Comparison of ENCODE assay signal across 8 cellular contexts in genomic region chr11:83072689-83073242, GRCh38. TPM values are rescaled to one million over a fixed set of nuclear protein-coding genes. Genes with fewer than 3 reads are reported as not detected.
DNase-seq lines count a peak whose midpoint lies in the region; ATAC-seq, FAIRE-seq and TF ChIP-seq lines count a peak whose summit lies in the region.

No MANE protein-coding gene starts in this region.

- no TSS peak for BruUV-seq in K562 (replicated peaks; lab: Mats Ljungman, UMichigan)

- CTCF ChIA-PET in A549 (lab: Yijun Ruan, JAX), result interaction anchor here (1.0 to 1.8 kb wide), 5 partner anchors 16 to 213 kb away, joined by 3 to 6 read pairs (median 3); partner anchors contain the start of genes CCDC90B and DDIAS
- CTCF ChIA-PET in K562 (lab: Yijun Ruan, JAX; ENCODE audit: low intra/inter-chr PET ratio), result no interaction called here

- no peaks in the 10 kb centered on the region for H3F3A ChIP-seq in GM23338 (replicated peaks; ENCODE audit: low read depth)

- H3K36me3 Mint-ChIP-seq in GM23338 (ENCODE audit: low read depth) (peaks cover 30% of the 10 kb centered on the region), HFFc6 (ENCODE audit: low read depth) (peaks cover 4% of the 10 kb centered on the region; the same call in 1 of the 2 replicates)

- H4K20me1 ChIP-seq in GM23338 (replicated peaks; ENCODE audit: insufficient read depth), result peaks cover 15% of the 10 kb centered on the region; the same call in 1 of the 2 replicates
- no peaks in the 10 kb centered on the region for H4K20me1 ChIP-seq in K562 (replicated peaks; ENCODE audit: control insufficient read depth, insufficient read depth, low read length)

- DNase-seq in A549 (ENCODE audit: low read depth in 1 of 2, low spot score in 1 of 2), result no peak
- DNase-seq in GM23338 (ENCODE audit: low spot score), result peak; percentile 15
- peak in 1 of 4 experiments; percentile 24 for DNase-seq in K562 (ENCODE audit: extremely low read depth in 1 of 4, low spot score in 3 of 4)
- DNase-seq in lung (ENCODE audit: low spot score), result no peak
- no peak for DNase-seq in HFFc6
- no peak for DNase-seq in HuH-7 (ENCODE audit: low spot score)
- DNase-seq in foreskin melanocyte, result no peak

- H2AFZ ChIP-seq in GM23338, result peak overlapping the region; percentile 1; the same call in 1 of the 2 replicates
- peak overlapping the region; percentile 93 for H2AFZ ChIP-seq in K562 (ENCODE audit: low read depth, low read length)

- H3K9me3 ChIP-seq in A549 (no peaks in the 10 kb centered on the region), K562 (replicated peaks; ENCODE audit: control insufficient read depth, insufficient read depth, low read depth, low read length) (no peaks in the 10 kb centered on the region), lung (ENCODE audit: control insufficient read depth in 2 of 2, insufficient read depth in 1 of 2, low read length in 1 of 2) (no peaks in the 10 kb centered on the region)

- peak overlapping the region; percentile 93 to 99 for H3K9ac ChIP-seq in K562 (ENCODE audit: insufficient read depth in 1 of 2, low read depth in 2 of 2, low read length in 2 of 2)

- intact Hi-C loops in K562 (cut with micrococcal nuclease), result loop anchor here (5.0 kb wide), 1 partner anchor 65 kb away; no protein-coding TSS in a partner anchor

- ATAC-seq in A549 (no peak), GM23338 (no peak), K562 (peak; percentile 20), lung (ENCODE audit: insufficient read depth, low FRiP score) (no peak), HG03039 (IDR thresholded peaks at IDR 0.05; ENCODE audit: unreplicated experiment) (no peak)

- no peaks in the 10 kb centered on the region for H3K9me2 ChIP-seq in GM23338 (ENCODE audit: insufficient read depth)

- TF ChIP-seq RAD21 in A549 (conservative IDR thresholded peaks at IDR 0.05 in 1 of 2, IDR thresholded peaks at IDR 0.05 in 1 of 2) (no peak), K562 (CRISPR knock-in tag; conservative IDR thresholded peaks at IDR 0.05 in 1 of 2, IDR thresholded peaks at IDR 0.05 in 1 of 2) (no peak)

- TF ChIP-seq EP300 in A549 (IDR thresholded peaks at IDR 0.05) (no peak), K562 (IDR thresholded peaks at IDR 0.05; ENCODE audit: low read length) (no peak)

- H3K79me2 ChIP-seq in GM23338 (replicated peaks; ENCODE audit: insufficient read depth), result peaks cover 39% of the 10 kb centered on the region
- peaks cover 31% of the 10 kb centered on the region for H3K79me2 ChIP-seq in K562 (ENCODE audit: control insufficient read depth, insufficient read depth, low read length)

- POLR2A ChIA-PET in A549 (lab: Yijun Ruan, JAX), result interaction anchor here (0.5 to 3.1 kb wide), 5 partner anchors 12 to 171 kb away, joined by 3 to 32 read pairs (median 3); partner anchors contain the start of genes DDIAS and PCF11
- POLR2A ChIA-PET in K562 (lab: Yijun Ruan, JAX), result interaction anchor here (1.0 to 2.5 kb wide), 14 partner anchors 12 to 220 kb away, joined by 3 to 11 read pairs (median 4); partner anchors contain the start of genes DDIAS and PCF11

- 5% methylated on average over 18 of the region's 18 CpGs for WGBS in A549 (ENCODE audit: missing lambda C conversion rate)
- WGBS in K562 (ENCODE audit: insufficient coverage, low coverage, missing lambda C conversion rate), result 2% methylated on average over 18 of the region's 18 CpGs
- 25 to 38% methylated on average over 18 of the region's 18 CpGs for whole genome bisulfite sequencing in lung, 2 donors

- no peaks in the 10 kb centered on the region for H3K9me1 ChIP-seq in K562 (ENCODE audit: control insufficient read depth, insufficient read depth, low read length)

- peaks cover 14% of the 10 kb centered on the region; the same call in 1 of the 2 replicates for H3K36me3 ChIP-seq in GM23338 (ENCODE audit: insufficient read depth)
- H3K36me3 ChIP-seq in K562 (ENCODE audit: control insufficient read depth, insufficient read depth, low read length), result peaks cover 43% of the 10 kb centered on the region; the same call in 2 of the 3 replicates
- H3K36me3 ChIP-seq in lung (ENCODE audit: control insufficient read depth in 2 of 2, insufficient read depth in 2 of 2, low read length in 2 of 2), result peaks cover 2 to 3% of the 10 kb centered on the region in 2 donors

- peak overlapping the region; percentile 84 for H3K4me3 ChIP-seq in A549
- H3K4me3 ChIP-seq in GM23338, result peak overlapping the region; percentile 84
- H3K4me3 ChIP-seq in K562, result peak overlapping the region; percentile 68
- H3K4me3 ChIP-seq in lung, result peak overlapping the region; percentile 61

- H3K4me1 Mint-ChIP-seq in GM23338 (peaks cover 12% of the 10 kb centered on the region), HFFc6 (ENCODE audit: low read depth) (peaks cover 41% of the 10 kb centered on the region)

- H3K27me3 ChIP-seq in GM23338 (ENCODE audit: insufficient read depth) (no peaks in the 10 kb centered on the region), K562 (ENCODE audit: control insufficient read depth in 2 of 2, insufficient read depth in 2 of 2, low read length in 2 of 2) (no peaks in the 10 kb centered on the region), lung (ENCODE audit: control insufficient read depth, insufficient read depth) (no peaks in the 10 kb centered on the region)

- TF ChIP-seq CTCF in A549 (IDR thresholded peaks at IDR 0.05) (no peak), GM23338 (conservative IDR thresholded peaks at IDR 0.05; ENCODE audit: low read depth in 2 of 2) (no peak), K562 (IDR thresholded peaks at IDR 0.05 in 2 of 3, conservative IDR thresholded peaks at IDR 0.05 in 1 of 3; ENCODE audit: insufficient read depth in 2 of 3, low read depth in 1 of 3, low read length in 3 of 3) (no peak), lung (IDR thresholded peaks at IDR 0.05; ENCODE audit: control extremely low read depth, extremely low read depth) (no peak), HFFc6 (IDR thresholded peaks at IDR 0.05) (no peak)

- no peak overlapping the region for H3K27ac Mint-ChIP-seq in GM23338
- no peak overlapping the region for H3K27ac Mint-ChIP-seq in HFFc6

- H3K9me3 Mint-ChIP-seq in GM23338 (no peaks in the 10 kb centered on the region), HFFc6 (no peaks in the 10 kb centered on the region)

- peaks cover 25% of the 10 kb centered on the region for H3K4me1 ChIP-seq in A549
- peaks cover 21% of the 10 kb centered on the region for H3K4me1 ChIP-seq in GM23338 (ENCODE audit: insufficient read depth)
- peaks cover 12% of the 10 kb centered on the region in 2 experiments; a peak in 2 of 5 replicates for H3K4me1 ChIP-seq in K562 (replicated peaks in 1 of 2; ENCODE audit: control insufficient read depth in 2 of 2, insufficient read depth in 2 of 2, low read length in 2 of 2)
- peaks cover 5 to 19% of the 10 kb centered on the region in 2 donors for H3K4me1 ChIP-seq in lung (ENCODE audit: control insufficient read depth in 2 of 2, insufficient read depth in 2 of 2, low read length in 2 of 2)

- H3K27me3 Mint-ChIP-seq in GM23338 (ENCODE audit: insufficient read depth, low read depth, poor library complexity), result peaks cover 7% of the 10 kb centered on the region
- no peaks in the 10 kb centered on the region for H3K27me3 Mint-ChIP-seq in HFFc6 (ENCODE audit: insufficient read depth)

- H3K4me2 ChIP-seq in A549 (peak overlapping the region; percentile 91), GM23338 (peak overlapping the region; percentile 95), K562 (ENCODE audit: insufficient read depth, low read length) (peak overlapping the region; percentile 88)

- no peak for FAIRE-seq in A549 (lab: Jason Lieb, UNC)
- no peak for FAIRE-seq in K562 (lab: Jason Lieb, UNC)

- TF ChIP-seq POLR2A in A549 (IDR thresholded peaks at IDR 0.05; ENCODE audit: low read length) (no peak), K562 (conservative IDR thresholded peaks at IDR 0.05) (no peak)

- H3K27ac ChIP-seq in A549 (peak overlapping the region; percentile 89 to 92), GM23338 (ENCODE audit: low read depth) (peak overlapping the region; percentile 91), K562 (ENCODE audit: extremely low read depth, low read depth, low read length) (peak overlapping the region; percentile 86), lung (ENCODE audit: low read depth in 1 of 2, low read length in 1 of 2) (peak overlapping the region; percentile 89 to 98)

- in situ Hi-C loops in K562 (cut with MboI), result no loop called here

- H3K4me3 Mint-ChIP-seq in GM23338, result no peak overlapping the region
- H3K4me3 Mint-ChIP-seq in HFFc6, result no peak overlapping the region

TF ChIP-seq in A549, 52 proteins besides CTCF, POLR2A, EP300 and RAD21 (continues in another document):
- no peak for TF ChIP-seq RARB (CRISPR knock-in tag; IDR thresholded peaks at IDR 0.05)

RNA-seq across cellular contexts. Expression of gene RAB30, which starts 1.1 kb away (rescaled TPM):
- polyA plus RNA-seq in A549 (2011; rRNA removed), result 6.2 and 7.0 TPM in 2 replicates
- polyA plus RNA-seq in A549 (2012; cell fraction: cytosol; rRNA removed), result 1.6 and 2.0 TPM in 2 replicates
- polyA plus RNA-seq in A549 (2012; cell fraction: nucleus; rRNA removed), result 1.4 and 1.6 TPM in 2 replicates
- polyA plus RNA-seq in A549 (2017; fragmentation: RNase III; extraction: RNeasy Plus Mini Kit Qiagen cat#74134 plus additional on column Dnase treatment), result 3.9 to 4.7 TPM (median 4.2 TPM) in 3 replicates
- 5.8 and 10.3 TPM in 2 replicates for polyA minus RNA-seq in A549 (2011; rRNA and poly(A)+ RNA removed)
- total RNA-seq in GM23338 (2014; rRNA removed; shearing (Covaris generic)), result 4.5 and 6.6 TPM in 2 replicates
- 2.6 and 3.3 TPM in 2 replicates for polyA plus RNA-seq in GM23338 (2016; fragmentation: Nextera tagmentation; extraction: Ambion mirVana)
- total RNA-seq in K562 (2011; cell fraction: chromatin; rRNA removed; ENCODE audit: low replicate concordance), result 1.1 and 2.7 TPM in 2 replicates
- total RNA-seq in K562 (2011; cell fraction: nucleolus; rRNA removed), result 0.17 and 0.92 TPM in 2 replicates
- total RNA-seq in K562 (2011; cell fraction: nucleoplasm; rRNA removed), result 0.88 and 1.5 TPM in 2 replicates
- total RNA-seq in K562 (2014; rRNA removed), result 0.29 and 1.2 TPM in 2 replicates
- 0.83 and 1.1 TPM in 2 replicates for total RNA-seq in K562 (2014; rRNA removed; fragmentation: Illumina TruSeq; extraction: Trizol)
- total RNA-seq in K562 (2015; rRNA removed; fragmentation: Illumina TruSeq; extraction: Trizol), result 0.58 and 1.1 TPM in 2 replicates
- total RNA-seq in K562 (2021), result 0.71 and 0.72 TPM in 2 replicates
- 0.84 and 1.0 TPM in 2 replicates for polyA plus RNA-seq in K562 (2011; rRNA removed)
- polyA plus RNA-seq in K562 (2011; cell fraction: cytosol; rRNA removed), result 0.28 and 0.94 TPM in 2 replicates
- 0.38 and 0.46 TPM in 2 replicates for polyA plus RNA-seq in K562 (2011; cell fraction: nucleus; rRNA removed)
- 1.00 and 1.1 TPM in 2 replicates for polyA plus RNA-seq in K562 (2012)
- 1.3 TPM in 2 replicates for polyA plus RNA-seq in K562 (2014; fragmentation: Illumina TruSeq; extraction: Trizol)
- polyA plus RNA-seq in K562 (2014; fragmentation: Nextera tagmentation; extraction: Ambion mirVana), result 1 to 10 TPM in 1 of 2 experiments, under 1 TPM in 1; 0.68 to 1.0 TPM
- 0.29 and 0.42 TPM in 2 replicates for polyA plus RNA-seq in K562 (2014; rRNA removed)
- polyA minus RNA-seq in K562 (2011; rRNA and poly(A)+ RNA removed), result 1.1 and 3.2 TPM in 2 replicates
- 0.38 and 1.4 TPM in 2 replicates for polyA minus RNA-seq in K562 (2011; cell fraction: cytosol; rRNA and poly(A)+ RNA removed)
- polyA minus RNA-seq in K562 (2011; cell fraction: nucleus; rRNA and poly(A)+ RNA removed), result 0.27 and 1.00 TPM in 2 replicates
- total RNA-seq in lung, result 10 to 100 TPM; 12.4 to 25.5 TPM
- 1 to 10 TPM; 1.6 to 2.7 TPM for polyA plus RNA-seq in lung
- total RNA-seq in HFFc6 (2021; fragmentation: NEBNext Ultra II Directional; extraction: Animal tissue kit (Norgen Biotek cat#: 25700)), result 10 to 100 TPM; 17.6 to 22.2 (median 19.4) TPM

Comparison
In these comparisons a context has a peak if more than half of its experiments do, and no peak if none do; other contexts are left out.
1. Of the 35 proteins assayed by ChIP-seq in both K562 and A549: peak only in K562: E2F6; only in A549: none; in both: none; in neither: 33; mixed calls (peak in some experiments, not most) for 1.